In genomic region chrX:132483523-132483922, GRCh38 we compare ENCODE assay signal across 15 cellular contexts. TPM values are rescaled to one million over a fixed set of nuclear protein-coding genes. Genes with fewer than 3 reads are reported as not detected.
DNase-seq lines count a peak whose midpoint lies in the region; ATAC-seq and TF ChIP-seq lines count a peak whose summit lies in the region.
"Had no signal": no experiment of that assay in that cellular context is flagged by ENCODE, and none has a peak within 500 bp of the region (broad histone marks: within the 10 kb centered on the region; RNA-seq: fewer than 3 reads in every experiment).

No MANE protein-coding gene starts in this region.

- ATAC-seq in Right ventricle myocardium superior (ENCODE audit: poor library complexity): no peak

- no peak for TF ChIP-seq CTCF in neural crest cell (conservative IDR thresholded peaks at IDR 0.05)

- peak overlapping the region; percentile 41 for H3K27ac Mint-ChIP-seq in activated naive CD8-positive, alpha-beta T cell
- no peak overlapping the region for H3K27ac Mint-ChIP-seq in neural crest cell (ENCODE audit: unreplicated experiment)

- no peaks in the 10 kb centered on the region for H3K9me3 Mint-ChIP-seq in activated naive CD8-positive, alpha-beta T cell (ENCODE audit: low read depth)
- no peaks in the 10 kb centered on the region for H3K9me3 Mint-ChIP-seq in neural crest cell
- H3K9me3 Mint-ChIP-seq: CD8-positive, alpha-beta memory T cell had no signal

- DNase-seq in NCI-H1105 treated with DMSO at 0.1 percent for 48 hours (lab: John Stamatoyannopoulos, UW): peak; percentile 25
- no peak for DNase-seq in NCI-H1105 (lab: John Stamatoyannopoulos, UW)
- DNase-seq in NCI-H2081 treated with DMSO at 0.1 percent for 48 hours (lab: John Stamatoyannopoulos, UW): peak; percentile 8
- no peak for DNase-seq in neural crest cell (ENCODE audit: low read depth, low spot score)
- DNase-seq in NCI-H187 (lab: John Stamatoyannopoulos, UW): no peak
- no peak for DNase-seq in Right ventricle myocardium superior
- no peak for DNase-seq in activated effector memory CD4-positive, alpha-beta T cell treated with anti-CD3 and anti-CD28 coated beads, Interleukin-2, amount 50 U/mL, for 16 hours
- DNase-seq: activated CD4-positive, CD25-positive, alpha-beta regulatory T cell; CD8-positive, alpha-beta memory T cell; dermis blood vessel endothelial cell; NCI-H524; occipital lobe; stimulated activated CD4-positive, alpha-beta T cell treated with anti-CD3 and anti-CD28 coated beads, Interleukin-4, amount 100 ng/mL, for 1 hour; tibial artery had no signal

- no peaks in the 10 kb centered on the region for H3K27me3 Mint-ChIP-seq in activated naive CD8-positive, alpha-beta T cell
- H3K27me3 Mint-ChIP-seq in neural crest cell (ENCODE audit: low read depth): peaks cover 14% of the 10 kb centered on the region

- intact Hi-C loops in Right ventricle myocardium superior (cut with DNase I): no loop called here

- no peaks in the 10 kb centered on the region for H3K36me3 Mint-ChIP-seq in activated naive CD8-positive, alpha-beta T cell
- H3K36me3 Mint-ChIP-seq in neural crest cell (ENCODE audit: low read depth): no peaks in the 10 kb centered on the region

- peaks cover 73% of the 10 kb centered on the region for H3K4me1 Mint-ChIP-seq in activated naive CD8-positive, alpha-beta T cell (ENCODE audit: low read depth)
- peaks cover 85% of the 10 kb centered on the region for H3K4me1 Mint-ChIP-seq in neural crest cell

- no peak overlapping the region for H3K4me3 Mint-ChIP-seq in activated naive CD8-positive, alpha-beta T cell
- H3K4me3 Mint-ChIP-seq in neural crest cell: peak overlapping the region; percentile 26

RNA-seq across cellular contexts. Expression of gene MBNL3, which starts 5.3 kb away (rescaled TPM):
- total RNA-seq in neural crest cell: 21.0 and 21.8 TPM in 2 replicates
- 31.1 TPM for total RNA-seq in Right ventricle myocardium superior

Comparison
In these comparisons a context has a peak if more than half of its experiments do, and no peak if none do; other contexts are left out.
1. DNase-seq: peak in NCI-H1105 treated with DMSO at 0.1 percent for 48 hours (single experiment) and NCI-H2081 treated with DMSO at 0.1 percent for 48 hours (single experiment); none in NCI-H1105 (single experiment), neural crest cell (single experiment), NCI-H187 (0 of 2), Right ventricle myocardium superior (single experiment) and activated effector memory CD4-positive, alpha-beta T cell treated with anti-CD3 and anti-CD28 coated beads, Interleukin-2, amount 50 U/mL, for 16 hours (single experiment).